1 cellular context compared by ENCODE assay signal in the genomic region with DNA sequence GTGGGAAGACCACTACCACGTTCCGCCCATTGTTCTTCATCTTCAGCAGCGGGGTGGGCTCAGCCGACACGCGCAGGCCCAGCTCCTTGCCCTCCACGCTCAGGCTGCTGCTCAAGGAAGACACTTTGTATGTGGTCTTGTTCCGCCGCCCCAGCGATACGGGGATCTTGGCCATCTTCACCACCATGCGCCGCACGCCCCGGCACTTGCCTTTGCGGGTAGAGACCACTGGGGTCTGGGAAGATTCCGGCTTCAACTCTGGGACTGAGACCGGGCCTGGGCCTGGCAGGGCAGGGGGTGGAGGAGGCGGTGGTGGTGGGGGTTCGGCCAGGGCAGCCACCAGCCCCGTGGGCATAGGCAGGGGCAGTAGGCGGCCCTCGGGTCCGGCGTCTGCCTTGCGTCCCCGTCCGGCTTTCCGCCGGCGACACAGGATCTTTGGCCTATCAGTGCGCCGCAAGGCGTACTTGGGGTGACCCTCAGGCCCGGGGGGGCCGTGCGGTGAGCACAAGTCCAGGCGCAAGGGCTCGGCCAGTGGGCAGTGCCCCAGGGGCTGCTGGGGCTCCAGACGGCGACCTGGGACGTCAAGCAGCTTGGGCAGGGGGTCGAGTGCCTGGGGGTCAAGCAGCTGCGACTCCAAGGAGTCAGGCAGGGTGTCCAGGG.
A peak's percentile ranks its signal among the peaks of the same experiment; 100 is the strongest.
TF ChIP-seq lines count a peak whose summit lies in the region.

No MANE protein-coding gene starts in this region.

TF ChIP-seq in K562, 482 proteins besides CTCF, POLR2A, EP300 and RAD21:
- 0 out of 2 replicates have a peak, but pooled peaks have one; percentile 35 for TF ChIP-seq RERE (CRISPR knock-in tag; IDR thresholded peaks at IDR 0.05; ENCODE audit: borderline replicate concordance)
- TF ChIP-seq POLR2G (IDR thresholded peaks at IDR 0.05; ENCODE audit: low read depth, low read length): peak; percentile 37; the same call in 1 of the 2 replicates
- TF ChIP-seq, protein P1, sequence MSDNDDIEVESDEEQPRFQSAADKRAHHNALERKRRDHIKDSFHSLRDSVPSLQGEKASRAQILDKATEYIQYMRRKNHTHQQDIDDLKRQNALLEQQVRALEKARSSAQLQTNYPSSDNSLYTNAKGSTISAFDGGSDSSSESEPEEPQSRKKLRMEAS (CRISPR knock-in tag; IDR thresholded peaks at IDR 0.05): no peak
TF ChIP-seq in K562: peak in this region for 2.
